In genomic region chr9:70959366-70959765, GRCh38 we compare ENCODE assay signal across 13 cellular contexts.
DNase-seq lines count a peak whose midpoint lies in the region; TF ChIP-seq lines count a peak whose summit lies in the region.
"Had no signal": no experiment of that assay in that cellular context is flagged by ENCODE, and none has a peak within 500 bp of the region (broad histone marks: within the 10 kb centered on the region; RNA-seq: fewer than 3 reads in every experiment).

No MANE protein-coding gene starts in this region.

- H3K36me3 ChIP-seq in HEK293 (ENCODE audit: control insufficient read depth in 2 of 2, insufficient read depth in 1 of 2, low read length in 2 of 2) (no peaks in the 10 kb centered on the region), trophoblast cell (ENCODE audit: control insufficient read depth in 1 of 2, insufficient read depth in 2 of 2, low read length in 2 of 2) (no peaks in the 10 kb centered on the region), WERI-Rb-1 (no peaks in the 10 kb centered on the region)
- H3K36me3 ChIP-seq: BLaER1 treated with 17β-estradiol and CSF1 and Interleukin-3, amounts not matched to agents 10 nM and 100 nM had no signal

- no peak overlapping the region for H4K12ac ChIP-seq in trophoblast cell (ENCODE audit: low read depth, low read length)

- H3K27ac ChIP-seq in HEK293 (ENCODE audit: extremely low read depth, low read depth, low read length) (no peak overlapping the region), trophoblast cell (ENCODE audit: low read depth, low read length) (no peak overlapping the region), WERI-Rb-1 (no peak overlapping the region)
- H3K27ac ChIP-seq: BLaER1 treated with 17β-estradiol and CSF1 and Interleukin-3, amounts not matched to agents 10 nM and 100 nM had no signal

- TF ChIP-seq CTCF in HEK293 (tag by site-specific recombination; IDR thresholded peaks at IDR 0.05) (no peak), WERI-Rb-1 (IDR thresholded peaks at IDR 0.05; ENCODE audit: low read depth, low read length) (no peak)

- H2BK5ac ChIP-seq in trophoblast cell (ENCODE audit: low read depth, low read length, poor library complexity): no peak overlapping the region

- H3K4me1 ChIP-seq in HEK293 (ENCODE audit: control insufficient read depth, insufficient read depth, low read length) (peaks cover 11% of the 10 kb centered on the region; the same call in 1 of the 2 replicates), trophoblast cell (ENCODE audit: control insufficient read depth in 1 of 2, insufficient read depth in 2 of 2, low read length in 2 of 2) (peaks cover 3 to 5% of the 10 kb centered on the region in 2 experiments)

- POLR2A ChIA-PET in HEK293 (lab: Yijun Ruan, JAX) (interaction anchor here (0.7 kb wide), 1 partner anchor 203 kb away, joined by 3 read pairs; no protein-coding TSS in a partner anchor), HEK293T (lab: Yijun Ruan, JAX) (interaction anchor here (0.6 kb wide), 1 partner anchor 14 kb away, joined by 3 read pairs; no protein-coding TSS in a partner anchor)

- H2AFZ ChIP-seq in trophoblast cell (ENCODE audit: insufficient read depth, low read length, poor library complexity): no peak overlapping the region

- no peak overlapping the region for H3K4me2 ChIP-seq in trophoblast cell (ENCODE audit: low read length)
- H3K4me2 ChIP-seq: BLaER1 treated with 17β-estradiol and CSF1 and Interleukin-3, amounts not matched to agents 10 nM and 100 nM had no signal

- H3K27me3 ChIP-seq in trophoblast cell (ENCODE audit: insufficient read depth, low read length) (no peaks in the 10 kb centered on the region), WERI-Rb-1 (ENCODE audit: insufficient read depth, low read depth, severe bottlenecking) (no peaks in the 10 kb centered on the region)
- H3K27me3 ChIP-seq: BLaER1 treated with 17β-estradiol and CSF1 and Interleukin-3, amounts not matched to agents 10 nM and 100 nM had no signal

- H3K18ac ChIP-seq in trophoblast cell (ENCODE audit: low read length): no peak overlapping the region

- H2BK12ac ChIP-seq in trophoblast cell (ENCODE audit: low read length): no peak overlapping the region

- no peak overlapping the region for H4K8ac ChIP-seq in trophoblast cell (ENCODE audit: low read depth, low read length)

- WGBS in trophoblast cell (ENCODE audit: extremely low coverage, insufficient coverage, insufficient read length): no CpG with 5 or more reads among the region's 2 CpGs

- H3K79me2 ChIP-seq in trophoblast cell (ENCODE audit: control insufficient read depth, insufficient read depth, low read length, poor library complexity): no peaks in the 10 kb centered on the region

- H4K91ac ChIP-seq in trophoblast cell (ENCODE audit: low read depth, low read length): no peak overlapping the region

- CTCF ChIA-PET in HEK293 (lab: Yijun Ruan, JAX) (interaction anchor here (0.6 to 1.0 kb wide), 2 partner anchors 42 to 43 kb away, joined by 3 read pairs; no protein-coding TSS in a partner anchor), HEK293T (lab: Yijun Ruan, JAX) (no interaction called here)

- H3K14ac ChIP-seq in trophoblast cell (ENCODE audit: low read length): no peak overlapping the region

- peak; percentile 21 for DNase-seq in fibroblast of peridontal ligament (ENCODE audit: extremely low read depth)
- peak; percentile 46 for DNase-seq in midbrain (lab: John Stamatoyannopoulos, UW)
- DNase-seq in HEK293T (ENCODE audit: extremely low spot score): no peak
- DNase-seq in trophoblast cell: no peak
- DNase-seq in activated effector memory CD4-positive, alpha-beta T cell treated with Interleukin-2 at 50 U/mL for 16 hours: no peak
- DNase-seq in WERI-Rb-1: no peak
- DNase-seq: Calu3; CD8-positive, alpha-beta T cell; DMS79 treated with DMSO at 0.1 percent for 48 hours; GF-D8; H9 had no signal

- no peak overlapping the region for H3K23ac ChIP-seq in trophoblast cell (ENCODE audit: low read length)

- H3K4me3 ChIP-seq in HEK293 (ENCODE audit: low read depth, low read length): no peak overlapping the region
- H3K4me3 ChIP-seq in trophoblast cell (ENCODE audit: low read depth, low read length): no peak overlapping the region
- no peak overlapping the region for H3K4me3 ChIP-seq in WERI-Rb-1 (ENCODE audit: low read depth, low read length)
- H3K4me3 ChIP-seq: BLaER1 treated with 17β-estradiol and CSF1 and Interleukin-3, amounts not matched to agents 10 nM and 100 nM had no signal

- H3K9me3 ChIP-seq in HEK293 (ENCODE audit: control insufficient read depth, insufficient read depth, low read depth, low read length): no peaks in the 10 kb centered on the region
- H3K9me3 ChIP-seq in trophoblast cell (ENCODE audit: insufficient read depth, low read depth, low read length): no peaks in the 10 kb centered on the region
- no peaks in the 10 kb centered on the region for H3K9me3 ChIP-seq in WERI-Rb-1 (ENCODE audit: severe bottlenecking)
- H3K9me3 ChIP-seq: BLaER1 treated with 17β-estradiol and CSF1 and Interleukin-3, amounts not matched to agents 10 nM and 100 nM had no signal

- H2AK5ac ChIP-seq in trophoblast cell (ENCODE audit: low read length): no peak overlapping the region

- no peak overlapping the region for H3K4ac ChIP-seq in trophoblast cell (ENCODE audit: low read depth, low read length)

- H3K79me1 ChIP-seq in trophoblast cell (ENCODE audit: low read length): no peaks in the 10 kb centered on the region

- H2BK120ac ChIP-seq in trophoblast cell (ENCODE audit: insufficient read depth, low read length, poor library complexity): no peak overlapping the region

- H3K9ac ChIP-seq in trophoblast cell (ENCODE audit: low read length): no peak overlapping the region
- H3K9ac ChIP-seq: BLaER1 treated with 17β-estradiol and CSF1 and Interleukin-3, amounts not matched to agents 10 nM and 100 nM had no signal

TF ChIP-seq in HEK293, 187 proteins besides CTCF, POLR2A, EP300 and RAD21:
- TF ChIP-seq ZNF548 (tag by site-specific recombination; IDR thresholded peaks at IDR 0.05): no peak
- TF ChIP-seq FEZF1 (tag by site-specific recombination; IDR thresholded peaks at IDR 0.05): 0 out of 2 replicates have a peak, but pooled peaks have one; percentile 13
- TF ChIP-seq ZIC2 (tag by site-specific recombination; IDR thresholded peaks at IDR 0.05): no peak

TF ChIP-seq in HEK293T, 16 proteins besides CTCF, POLR2A, EP300 and RAD21:
- TF ChIP-seq FOXA1 (IDR thresholded peaks at IDR 0.05) (no peak), FOXK2 (IDR thresholded peaks at IDR 0.05) (no peak), NFRKB (IDR thresholded peaks at IDR 0.05) (no peak), LEF1 (IDR thresholded peaks at IDR 0.05; ENCODE audit: borderline replicate concordance) (no peak), HDGF (IDR thresholded peaks at IDR 0.05; ENCODE audit: borderline replicate concordance) (no peak), TARDBP (IDR thresholded peaks at IDR 0.05) (no peak), SP1 (IDR thresholded peaks at IDR 0.05) (no peak), ZNF384 (IDR thresholded peaks at IDR 0.05) (no peak), L3MBTL2 (conservative IDR thresholded peaks at IDR 0.05) (no peak), ARNT (IDR thresholded peaks at IDR 0.05) (no peak)

Comparison
In these comparisons a context has a peak if more than half of its experiments do, and no peak if none do; other contexts are left out.
1. DNase-seq: peak in fibroblast of peridontal ligament (single experiment) and midbrain (single experiment); none in HEK293T (single experiment), trophoblast cell (0 of 2), activated effector memory CD4-positive, alpha-beta T cell treated with Interleukin-2 at 50 U/mL for 16 hours (single experiment) and WERI-Rb-1 (single experiment).